ENCODE assay signal across 8 cellular contexts in genomic region chr15:91407237-91407889, GRCh38.
DNase-seq lines count a peak whose midpoint lies in the region; ATAC-seq and TF ChIP-seq lines count a peak whose summit lies in the region.

No MANE protein-coding gene starts in this region.

- H3K4me3 Mint-ChIP-seq in activated CD8-positive, alpha-beta T cell treated with anti-CD3 and anti-CD28 coated beads for 36 hours, result no peak overlapping the region

- DNase-seq in activated CD8-positive, alpha-beta T cell treated with anti-CD3 and anti-CD28 coated beads for 36 hours, result peak; percentile 5
- no peak for DNase-seq in left lung
- no peak for DNase-seq in OCI-M2 (lab: John Stamatoyannopoulos, UW; ENCODE audit: unreplicated experiment)
- no peak for DNase-seq in activated CD4-positive, alpha-beta T cell treated with anti-CD3 and anti-CD28 coated beads for 1 hour
- DNase-seq in NOMO-1 treated with dmso at 0.1 percent for 144 hours (lab: John Stamatoyannopoulos, UW; ENCODE audit: unreplicated experiment), result no peak

- no peaks in the 10 kb centered on the region for H3K36me3 Mint-ChIP-seq in activated CD8-positive, alpha-beta T cell treated with anti-CD3 and anti-CD28 coated beads for 36 hours (ENCODE audit: low read depth)

- no peaks in the 10 kb centered on the region for H3K79me2 ChIP-seq in Loucy (ENCODE audit: insufficient read depth, low read length)

- peaks cover under 1% of the 10 kb centered on the region for H3K9me3 Mint-ChIP-seq in activated CD8-positive, alpha-beta T cell treated with anti-CD3 and anti-CD28 coated beads for 36 hours

- POLR2A ChIA-PET in activated CD8-positive, alpha-beta T cell treated with anti-CD3 and anti-CD28 coated beads for 36 hours (lab: Charles Lee), result no interaction called here

- no peaks in the 10 kb centered on the region for H3K27me3 ChIP-seq in Loucy (ENCODE audit: insufficient read depth, low read length, poor library complexity, severe bottlenecking)
- no peaks in the 10 kb centered on the region for H3K27me3 ChIP-seq in left lung

- peaks cover 4% of the 10 kb centered on the region for H3K4me1 Mint-ChIP-seq in activated CD8-positive, alpha-beta T cell treated with anti-CD3 and anti-CD28 coated beads for 36 hours (ENCODE audit: low read depth)

- ATAC-seq in GM18907 (IDR thresholded peaks at IDR 0.05; ENCODE audit: unreplicated experiment) (peak; percentile 79), left lung (peak; percentile 90), GM21619 (IDR thresholded peaks at IDR 0.05; ENCODE audit: unreplicated experiment) (no peak)
- ATAC-seq in activated CD8-positive, alpha-beta T cell treated with anti-CD3 and anti-CD28 coated beads for 36 hours, result no peak

- H3K9me3 ChIP-seq in Loucy (ENCODE audit: insufficient read depth, low read depth, low read length) (no peaks in the 10 kb centered on the region), left lung (no peaks in the 10 kb centered on the region)

- no peak overlapping the region for H2AFZ ChIP-seq in Loucy (ENCODE audit: low read length)

- H3K27ac ChIP-seq in left lung, result no peak overlapping the region

- peak overlapping the region; percentile 34 for H3K4me2 ChIP-seq in Loucy (ENCODE audit: low read depth, low read length, poor library complexity, severe bottlenecking)

- no peaks in the 10 kb centered on the region for H3F3A ChIP-seq in Loucy (ENCODE audit: low read depth)

- TF ChIP-seq CTCF in Loucy (conservative IDR thresholded peaks at IDR 0.05; ENCODE audit: low read length) (no peak), left lung (IDR thresholded peaks at IDR 0.05) (no peak)
- no peak for TF ChIP-seq CTCF in activated CD8-positive, alpha-beta T cell treated with anti-CD3 and anti-CD28 coated beads for 36 hours (IDR thresholded peaks at IDR 0.05)

- H3K27me3 Mint-ChIP-seq in activated CD8-positive, alpha-beta T cell treated with anti-CD3 and anti-CD28 coated beads for 36 hours, result peaks cover 3% of the 10 kb centered on the region

- intact Hi-C loops in activated CD8-positive, alpha-beta T cell treated with anti-CD3 and anti-CD28 coated beads for 36 hours (cut with micrococcal nuclease), result no loop called here
- intact Hi-C loops in left lung (cut with DNase I), result no loop called here

- no peaks in the 10 kb centered on the region for H3K9me2 ChIP-seq in Loucy (replicated peaks; ENCODE audit: low read depth, low read length)

- H3K36me3 ChIP-seq in Loucy (ENCODE audit: insufficient read depth, low read length) (no peaks in the 10 kb centered on the region), left lung (no peaks in the 10 kb centered on the region)

- H3K4me3 ChIP-seq in Loucy (ENCODE audit: low read length, poor library complexity, severe bottlenecking), result no peak overlapping the region
- H3K4me3 ChIP-seq in left lung, result no peak overlapping the region

- CTCF ChIA-PET in activated CD8-positive, alpha-beta T cell treated with anti-CD3 and anti-CD28 coated beads for 36 hours (lab: Charles Lee), result no interaction called here

- no peak overlapping the region for H3K9ac ChIP-seq in Loucy (ENCODE audit: low read depth, low read length, poor library complexity, severe bottlenecking)

- no peak overlapping the region for H3K27ac Mint-ChIP-seq in activated CD8-positive, alpha-beta T cell treated with anti-CD3 and anti-CD28 coated beads for 36 hours

- H4K20me1 ChIP-seq in Loucy (ENCODE audit: insufficient read depth, low read length, poor library complexity, severe bottlenecking), result no peaks in the 10 kb centered on the region

- H3K4me1 ChIP-seq in Loucy (ENCODE audit: insufficient read depth, low read length, poor library complexity, severe bottlenecking) (peaks cover 14% of the 10 kb centered on the region), left lung (peaks cover 5 to 6% of the 10 kb centered on the region in 2 donors)

Comparison
In these comparisons a context has a peak if more than half of its experiments do, and no peak if none do; other contexts are left out.
1. ATAC-seq: peak in GM18907 (single experiment) and left lung (single experiment); none in activated CD8-positive, alpha-beta T cell treated with anti-CD3 and anti-CD28 coated beads for 36 hours (single experiment) and GM21619 (single experiment).